In genomic region chr14:86639146-86639545, GRCh38 we compare ENCODE assay signal across 15 cellular contexts.
"Had no signal": no experiment of that assay in that cellular context is flagged by ENCODE, and none has a peak within 500 bp of the region (broad histone marks: within the 10 kb centered on the region; RNA-seq: fewer than 3 reads in every experiment).

No MANE protein-coding gene starts in this region.

- H3K27ac Mint-ChIP-seq: activated CD4-positive, alpha-beta memory T cell treated with anti-CD3 and anti-CD28 coated beads for 36 hours; activated naive CD8-positive, alpha-beta T cell treated with anti-CD3 and anti-CD28 coated beads for 36 hours; activated T-helper 1 cell treated with anti-CD3 and anti-CD28 coated beads, Interleukin-12 subunit alpha, Interleukin-12 subunit beta, Interleukin-2, Interleukin-4 antibody, amounts not matched to agents 30 ng/mL and 10 ng/mL and 1 ng/mL, durations not matched to agents 14 hours and 24 hours and 36 hours; endodermal cell; nephron progenitor cell; stimulated activated naive B cell treated with anti-CD40 and anti-IgM and Interleukin-4, amounts not matched to agents 10 μg/mL and 1 μg/mL and 100 μg/mL, for 72 hours had no signal

- H3K36me3 Mint-ChIP-seq: activated CD4-positive, alpha-beta memory T cell treated with anti-CD3 and anti-CD28 coated beads for 36 hours; activated naive CD8-positive, alpha-beta T cell treated with anti-CD3 and anti-CD28 coated beads for 36 hours; stimulated activated naive B cell treated with anti-CD40 and anti-IgM and Interleukin-4, amounts not matched to agents 10 μg/mL and 1 μg/mL and 100 μg/mL, for 72 hours had no signal

- ATAC-seq: left colon; stimulated activated naive B cell treated with anti-CD40 and anti-IgM and Interleukin-4, amounts not matched to agents 10 μg/mL and 1 μg/mL and 100 μg/mL, for 72 hours; upper lobe of right lung had no signal

- DNase-seq: activated CD4-positive, alpha-beta memory T cell treated with anti-CD3 and anti-CD28 coated beads for 36 hours; activated naive CD8-positive, alpha-beta T cell treated with anti-CD3 and anti-CD28 coated beads for 36 hours; activated T-cell treated with anti-CD3 and anti-CD28 coated beads for 4 hours; amygdala; dorsolateral prefrontal cortex; endodermal cell; hypothalamus; islet precursor cell; left colon; nephron progenitor cell; nucleus accumbens; stimulated activated naive B cell treated with anti-CD40 and anti-IgM and Interleukin-4, amounts not matched to agents 10 μg/mL and 1 μg/mL and 100 μg/mL, for 72 hours; upper lobe of right lung; WERI-Rb-1 had no signal

- H3K9me3 Mint-ChIP-seq: activated naive CD8-positive, alpha-beta T cell treated with anti-CD3 and anti-CD28 coated beads for 36 hours; activated T-helper 1 cell treated with anti-CD3 and anti-CD28 coated beads, Interleukin-12 subunit alpha, Interleukin-12 subunit beta, Interleukin-2, Interleukin-4 antibody, amounts not matched to agents 30 ng/mL and 10 ng/mL and 1 ng/mL, durations not matched to agents 14 hours and 24 hours and 36 hours; nephron progenitor cell had no signal
